ENCODE assay signal across 14 cellular contexts in the genomic region with DNA sequence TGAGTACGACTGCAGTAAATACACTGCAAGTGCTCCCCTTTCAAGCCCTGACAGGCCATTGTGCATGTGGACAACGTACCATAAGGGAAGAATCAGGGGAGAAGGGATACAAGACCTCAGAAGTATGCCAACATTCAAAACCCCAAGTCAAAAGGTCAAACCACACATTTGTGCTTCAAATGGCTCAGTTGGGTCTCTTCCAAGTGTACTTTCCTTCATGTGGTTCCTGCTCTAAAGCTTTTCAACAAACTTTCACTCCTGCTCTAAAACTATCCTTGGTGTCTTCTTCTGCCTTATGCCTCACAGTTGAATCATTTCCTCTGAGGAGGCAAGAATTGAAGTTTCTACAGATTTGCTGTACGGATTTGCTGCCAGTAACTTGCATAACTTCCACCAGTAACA.
DNase-seq lines count a peak whose midpoint lies in the region; TF ChIP-seq lines count a peak whose summit lies in the region.
"Had no signal": no experiment of that assay in that cellular context is flagged by ENCODE, and none has a peak within 500 bp of the region (broad histone marks: within the 10 kb centered on the region; RNA-seq: fewer than 3 reads in every experiment).

No MANE protein-coding gene starts in this region.

- H3K9me3 ChIP-seq in SK-N-SH (no peaks in the 10 kb centered on the region), skeletal muscle satellite cell (replicated peaks; ENCODE audit: low read length) (no peaks in the 10 kb centered on the region)

- DNase-seq in NCI-H1092 treated with DMSO at 0.1 percent for 48 hours (lab: John Stamatoyannopoulos, UW): peak; percentile 5
- no peak for DNase-seq in NCI-H1092 (lab: John Stamatoyannopoulos, UW)
- no peak for DNase-seq in SK-N-SH
- DNase-seq in fibroblast of mammary gland (ENCODE audit: low read depth): peak; percentile 100
- DNase-seq in DMS53 treated with DMSO at 0.1 percent for 48 hours (lab: John Stamatoyannopoulos, UW; ENCODE audit: unreplicated experiment): no peak
- DNase-seq in activated CD4-positive, alpha-beta T cell treated with anti-CD3 and anti-CD28 coated beads, Interleukin-2, amount 10 ng/mL, durations not matched to agents 24 days and 14 days: no peak
- DNase-seq in T-helper 2 cell treated with Interferon-gamma antibody and Interleukin-4, amounts not matched to agents 5 μg/mL and 100 μg/mL, for 36 hours (ENCODE audit: low spot score): no peak
- DNase-seq: activated gamma-delta T cell, NCI-H2029 treated with DMSO at 0.1 percent for 48 hours, substantia nigra had no signal

- TF ChIP-seq EP300 in SK-N-SH (IDR thresholded peaks at IDR 0.05; ENCODE audit: borderline replicate concordance in 1 of 2, low read depth in 1 of 2, low read length in 1 of 2): peak; percentile 56 to 97

- H3K9ac ChIP-seq in SK-N-SH (no peak overlapping the region), skeletal muscle satellite cell (ENCODE audit: low read depth, low read length) (peak overlapping the region; percentile 6)

- H4K20me1 ChIP-seq in SK-N-SH (ENCODE audit: insufficient read depth): no peaks in the 10 kb centered on the region

- peaks cover 15% of the 10 kb centered on the region for H3F3A ChIP-seq in SK-N-SH (replicated peaks; ENCODE audit: insufficient read depth)

- TF ChIP-seq CTCF in SK-N-SH (IDR thresholded peaks at IDR 0.05) (no peak), fibroblast of mammary gland (conservative IDR thresholded peaks at IDR 0.05; ENCODE audit: control insufficient read depth, insufficient read depth, low read depth, low read length) (no peak)

- peak overlapping the region; percentile 35; the same call in 1 of the 2 replicates for H2AFZ ChIP-seq in SK-N-SH (ENCODE audit: low read depth)
- H2AFZ ChIP-seq: PC-9 had no signal

- H3K79me2 ChIP-seq in SK-N-SH (ENCODE audit: insufficient read depth): no peaks in the 10 kb centered on the region

- H3K27ac ChIP-seq in SK-N-SH (ENCODE audit: low read depth in 2 of 2, low read length in 1 of 2): peak overlapping the region; percentile 66 to 68; a peak in 3 of 4 replicates
- H3K27ac ChIP-seq: PC-9, VCaP had no signal

- H3K4me1 Mint-ChIP-seq in activated CD4-positive, alpha-beta T cell treated with anti-CD3 and anti-CD28 coated beads, Interleukin-2, amount 10 ng/mL, durations not matched to agents 24 days and 14 days: no peaks in the 10 kb centered on the region
- H3K4me1 Mint-ChIP-seq in T-helper 2 cell treated with Interferon-gamma antibody and Interleukin-4, amounts not matched to agents 5 μg/mL and 100 μg/mL, for 36 hours (ENCODE audit: low read depth): no peaks in the 10 kb centered on the region

- H3K4me3 ChIP-seq in SK-N-SH (ENCODE audit: low read depth in 2 of 2, low read length in 1 of 2) (no peak overlapping the region), fibroblast of mammary gland (ENCODE audit: control insufficient read depth, low read depth, low read length) (no peak overlapping the region), skeletal muscle satellite cell (ENCODE audit: low read length) (peak overlapping the region; percentile 9)
- H3K4me3 ChIP-seq: PC-9 had no signal

- peaks cover 8% of the 10 kb centered on the region for H3K9me3 Mint-ChIP-seq in activated CD4-positive, alpha-beta T cell treated with anti-CD3 and anti-CD28 coated beads, Interleukin-2, amount 10 ng/mL, durations not matched to agents 24 days and 14 days
- peaks cover 16% of the 10 kb centered on the region for H3K9me3 Mint-ChIP-seq in T-helper 2 cell treated with Interferon-gamma antibody and Interleukin-4, amounts not matched to agents 5 μg/mL and 100 μg/mL, for 36 hours

- CTCF ChIA-PET in SK-N-SH (lab: Yijun Ruan, JAX): interaction anchor here (1.0 to 1.1 kb wide), 2 partner anchors 21 to 40 kb away, joined by 3 read pairs; no protein-coding TSS in a partner anchor

- H3K36me3 Mint-ChIP-seq in activated CD4-positive, alpha-beta T cell treated with anti-CD3 and anti-CD28 coated beads, Interleukin-2, amount 10 ng/mL, durations not matched to agents 24 days and 14 days (ENCODE audit: low read depth): no peaks in the 10 kb centered on the region
- H3K36me3 Mint-ChIP-seq in T-helper 2 cell treated with Interferon-gamma antibody and Interleukin-4, amounts not matched to agents 5 μg/mL and 100 μg/mL, for 36 hours (ENCODE audit: low read depth): no peaks in the 10 kb centered on the region

- intact Hi-C loops in activated CD4-positive, alpha-beta T cell treated with anti-CD3 and anti-CD28 coated beads, Interleukin-2, amount 10 ng/mL, durations not matched to agents 24 days and 14 days (cut with micrococcal nuclease): no loop called here

- H3K27me3 ChIP-seq in SK-N-SH (ENCODE audit: insufficient read depth) (no peaks in the 10 kb centered on the region), skeletal muscle satellite cell (ENCODE audit: control insufficient read depth, insufficient read depth, low read length) (no peaks in the 10 kb centered on the region)

- peak overlapping the region; percentile 62 for H3K4me2 ChIP-seq in SK-N-SH
- H3K4me2 ChIP-seq in skeletal muscle satellite cell (ENCODE audit: low read length): peak overlapping the region; percentile 52
- H3K4me2 ChIP-seq: PC-9 had no signal

- no peaks in the 10 kb centered on the region for H3K9me2 ChIP-seq in SK-N-SH

- no peaks in the 10 kb centered on the region for H3K36me3 ChIP-seq in SK-N-SH (replicated peaks in 1 of 2; ENCODE audit: control insufficient read depth in 1 of 2, insufficient read depth in 2 of 2, low read length in 1 of 2)
- no peaks in the 10 kb centered on the region for H3K36me3 ChIP-seq in skeletal muscle satellite cell (ENCODE audit: insufficient read depth, low read length)

- no peak overlapping the region for H3K27ac Mint-ChIP-seq in activated CD4-positive, alpha-beta T cell treated with anti-CD3 and anti-CD28 coated beads, Interleukin-2, amount 10 ng/mL, durations not matched to agents 24 days and 14 days
- H3K27ac Mint-ChIP-seq in T-helper 2 cell treated with Interferon-gamma antibody and Interleukin-4, amounts not matched to agents 5 μg/mL and 100 μg/mL, for 36 hours: no peak overlapping the region
- H3K27ac Mint-ChIP-seq: natural killer cell treated with Interleukin-12 subunit alpha and Interleukin-12 subunit beta and Interleukin-15 and Interleukin-18, amount 100 ng/mL, for 72 hours had no signal

- WGBS in SK-N-SH (ENCODE audit: low lambda C conversion rate): 8% methylated on average over 3 of the region's 3 CpGs

- H3K4me1 ChIP-seq in SK-N-SH (ENCODE audit: control insufficient read depth in 1 of 2, insufficient read depth in 2 of 2, low read depth in 1 of 2, low read length in 1 of 2): peaks cover 19 to 20% of the 10 kb centered on the region in 2 experiments
- H3K4me1 ChIP-seq in skeletal muscle satellite cell (ENCODE audit: control insufficient read depth, insufficient read depth, low read length): peaks cover 29% of the 10 kb centered on the region

- H3K4me3 Mint-ChIP-seq in activated CD4-positive, alpha-beta T cell treated with anti-CD3 and anti-CD28 coated beads, Interleukin-2, amount 10 ng/mL, durations not matched to agents 24 days and 14 days: no peak overlapping the region
- no peak overlapping the region for H3K4me3 Mint-ChIP-seq in T-helper 2 cell treated with Interferon-gamma antibody and Interleukin-4, amounts not matched to agents 5 μg/mL and 100 μg/mL, for 36 hours
- H3K4me3 Mint-ChIP-seq: natural killer cell treated with Interleukin-12 subunit alpha and Interleukin-12 subunit beta and Interleukin-15 and Interleukin-18, amount 100 ng/mL, for 72 hours had no signal

- H3K27me3 Mint-ChIP-seq in activated CD4-positive, alpha-beta T cell treated with anti-CD3 and anti-CD28 coated beads, Interleukin-2, amount 10 ng/mL, durations not matched to agents 24 days and 14 days: no peaks in the 10 kb centered on the region
- H3K27me3 Mint-ChIP-seq in T-helper 2 cell treated with Interferon-gamma antibody and Interleukin-4, amounts not matched to agents 5 μg/mL and 100 μg/mL, for 36 hours (ENCODE audit: low read depth): no peaks in the 10 kb centered on the region
- H3K27me3 Mint-ChIP-seq: natural killer cell treated with Interleukin-12 subunit alpha and Interleukin-12 subunit beta and Interleukin-15 and Interleukin-18, amount 100 ng/mL, for 72 hours had no signal

- TF ChIP-seq RAD21 in SK-N-SH (IDR thresholded peaks at IDR 0.05; ENCODE audit: low read length): 0 out of 2 replicates have a peak, but pooled peaks have one; percentile 15

- POLR2A ChIA-PET in SK-N-SH (lab: Yijun Ruan, JAX): no interaction called here

TF ChIP-seq in SK-N-SH, 30 proteins besides CTCF, POLR2A, EP300 and RAD21 (continues in another document):
- TF ChIP-seq NFIC (IDR thresholded peaks at IDR 0.05; ENCODE audit: borderline replicate concordance) (peak; percentile 99), FOXJ3 (CRISPR knock-in tag; IDR thresholded peaks at IDR 0.05) (no peak), CHD2 (IDR thresholded peaks at IDR 0.05; ENCODE audit: low read length, partially characterized antibody) (no peak), POLR2AphosphoS5 (IDR thresholded peaks at IDR 0.05; ENCODE audit: low read depth, low read length) (peak; percentile 87; the same call in 1 of the 2 replicates), FOSL2 (IDR thresholded peaks at IDR 0.05; ENCODE audit: borderline replicate concordance, low read depth) (peak; percentile 91), NRF1 (IDR thresholded peaks at IDR 0.05; ENCODE audit: low read depth, low read length) (no peak), EZH2phosphoT487 (IDR thresholded peaks at IDR 0.05; ENCODE audit: borderline replicate concordance, low read depth) (no peak), ELF1 (IDR thresholded peaks at IDR 0.05) (peak; percentile 41; the same call in 1 of the 2 replicates), TCF12 (IDR thresholded peaks at IDR 0.05) (peak; percentile 95), SIN3A (IDR thresholded peaks at IDR 0.05; ENCODE audit: borderline replicate concordance, low read depth, low read length) (peak; percentile 84; the same call in 1 of the 2 replicates), GATA2 (CRISPR knock-in tag; IDR thresholded peaks at IDR 0.05) (no peak), FOXM1 (IDR thresholded peaks at IDR 0.05; ENCODE audit: low read depth) (peak; percentile 82; the same call in 1 of the 2 replicates), TEAD4 (IDR thresholded peaks at IDR 0.05; ENCODE audit: borderline replicate concordance, insufficient read depth) (peak; percentile 96)
- TF ChIP-seq, protein P1, sequence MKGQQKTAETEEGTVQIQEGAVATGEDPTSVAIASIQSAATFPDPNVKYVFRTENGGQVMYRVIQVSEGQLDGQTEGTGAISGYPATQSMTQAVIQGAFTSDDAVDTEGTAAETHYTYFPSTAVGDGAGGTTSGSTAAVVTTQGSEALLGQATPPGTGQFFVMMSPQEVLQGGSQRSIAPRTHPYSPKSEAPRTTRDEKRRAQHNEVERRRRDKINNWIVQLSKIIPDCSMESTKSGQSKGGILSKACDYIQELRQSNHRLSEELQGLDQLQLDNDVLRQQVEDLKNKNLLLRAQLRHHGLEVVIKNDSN (IDR thresholded peaks at IDR 0.05; ENCODE audit: borderline replicate concordance, low read depth): no peak
- TF ChIP-seq, protein P2, sequence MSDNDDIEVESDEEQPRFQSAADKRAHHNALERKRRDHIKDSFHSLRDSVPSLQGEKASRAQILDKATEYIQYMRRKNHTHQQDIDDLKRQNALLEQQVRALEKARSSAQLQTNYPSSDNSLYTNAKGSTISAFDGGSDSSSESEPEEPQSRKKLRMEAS (IDR thresholded peaks at IDR 0.05; ENCODE audit: low read depth): peak; percentile 91

Comparison
In these comparisons a context has a peak if more than half of its experiments do, and no peak if none do; other contexts are left out.
1. DNase-seq: peak in NCI-H1092 treated with DMSO at 0.1 percent for 48 hours (single experiment) and fibroblast of mammary gland (single experiment); none in NCI-H1092 (single experiment), SK-N-SH (single experiment), DMS53 treated with DMSO at 0.1 percent for 48 hours (single experiment), activated CD4-positive, alpha-beta T cell treated with anti-CD3 and anti-CD28 coated beads, Interleukin-2, amount 10 ng/mL, durations not matched to agents 24 days and 14 days (single experiment) and T-helper 2 cell treated with Interferon-gamma antibody and Interleukin-4, amounts not matched to agents 5 μg/mL and 100 μg/mL, for 36 hours (single experiment).